Comparison of ENCODE assay signal across 2 cellular contexts in genomic region chr1:177646757-177647730, GRCh38.
TF ChIP-seq lines count a peak whose summit lies in the region.

No MANE protein-coding gene starts in this region.

TF ChIP-seq in GM23338, 12 proteins besides CTCF, POLR2A, EP300 and RAD21:
- no peak for TF ChIP-seq STAT1 (IDR thresholded peaks at IDR 0.05; ENCODE audit: unreplicated experiment)
- no peak for TF ChIP-seq NANOG (IDR thresholded peaks at IDR 0.05; ENCODE audit: borderline replicate concordance)
- TF ChIP-seq ETS1 (IDR thresholded peaks at IDR 0.05), result no peak
- no peak for TF ChIP-seq ZNF462 (CRISPR knock-in tag; IDR thresholded peaks at IDR 0.05)
- TF ChIP-seq ZNF114 (CRISPR knock-in tag; IDR thresholded peaks at IDR 0.05), result no peak
- no peak for TF ChIP-seq EZH2phosphoT487 (IDR thresholded peaks at IDR 0.05; ENCODE audit: unreplicated experiment)
- no peak for TF ChIP-seq JUNB (IDR thresholded peaks at IDR 0.05; ENCODE audit: unreplicated experiment)
- no peak for TF ChIP-seq REST (IDR thresholded peaks at IDR 0.05; ENCODE audit: unreplicated experiment)
- no peak for TF ChIP-seq EZH2 (IDR thresholded peaks at IDR 0.05; ENCODE audit: low read depth, unreplicated experiment)
- TF ChIP-seq CREB1 (CRISPR knock-in tag; IDR thresholded peaks at IDR 0.05; ENCODE audit: low read depth), result no peak
- TF ChIP-seq POLR2AphosphoS5 (IDR thresholded peaks at IDR 0.05; ENCODE audit: low read depth), result no peak
- TF ChIP-seq ZNF331 (CRISPR knock-in tag; IDR thresholded peaks at IDR 0.05; ENCODE audit: low read depth), result no peak
TF ChIP-seq in GM23338: peak in this region for 0.

TF ChIP-seq in GM12878, 131 proteins besides CTCF, POLR2A, EP300 and RAD21:
- TF ChIP-seq SRF (IDR thresholded peaks at IDR 0.05; ENCODE audit: low read depth in 2 of 2, low read length in 2 of 2) (no peak), NRF1 (conservative IDR thresholded peaks at IDR 0.05; ENCODE audit: low read depth, low read length) (no peak), POLR2AphosphoS2 (IDR thresholded peaks at IDR 0.05; ENCODE audit: low read depth, low read length) (no peak), ATF3 (IDR thresholded peaks at IDR 0.05; ENCODE audit: borderline replicate concordance, extremely low read depth, low read depth, low read length) (no peak), IKZF1 (conservative IDR thresholded peaks at IDR 0.05) (peak; percentile 13; the same call in 1 of the 2 replicates), MTA2 (IDR thresholded peaks at IDR 0.05; ENCODE audit: low read depth) (peak; percentile 38; the same call in 1 of the 2 replicates), CEBPZ (IDR thresholded peaks at IDR 0.05; ENCODE audit: low read depth, low read length) (no peak), PKNOX1 (IDR thresholded peaks at IDR 0.05) (peak; percentile 60; the same call in 1 of the 2 replicates), IRF5 (IDR thresholded peaks at IDR 0.05; ENCODE audit: borderline replicate concordance) (no peak), POU2F2 (IDR thresholded peaks at IDR 0.05; ENCODE audit: borderline replicate concordance, low read depth, low read length) (no peak)
